In the genomic region with DNA sequence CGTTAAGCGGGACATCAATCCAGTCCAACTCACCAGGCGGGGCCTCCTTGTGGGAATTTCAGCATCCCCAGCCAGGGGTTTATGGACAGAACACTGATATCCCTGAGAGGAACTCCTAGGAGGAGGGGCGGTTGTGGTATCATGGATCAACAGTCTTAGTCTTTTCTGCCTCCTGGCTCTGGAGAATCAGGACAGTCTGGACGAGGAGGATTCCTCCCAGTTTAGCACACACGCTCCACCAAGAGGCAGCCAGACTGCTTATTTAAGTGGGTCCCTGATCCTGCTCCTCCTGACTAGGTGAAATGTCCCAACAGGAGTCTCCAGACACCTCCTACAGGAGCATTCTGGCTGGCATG, we compare ENCODE assay signal across 16 cellular contexts. TPM values are rescaled to one million over a fixed set of nuclear protein-coding genes. Genes with fewer than 3 reads are reported as not detected.
DNase-seq lines count a peak whose midpoint lies in the region; ATAC-seq and TF ChIP-seq lines count a peak whose summit lies in the region.
"Had no signal": no experiment of that assay in that cellular context is flagged by ENCODE, and none has a peak within 500 bp of the region (broad histone marks: within the 10 kb centered on the region; RNA-seq: fewer than 3 reads in every experiment).

No MANE protein-coding gene starts in this region.

- DNase-seq in Karpas-422 (peak; percentile 14), choroid plexus epithelial cell (ENCODE audit: low read depth) (no peak), left lung (no peak), inferior parietal cortex (ENCODE audit: extremely low spot score) (no peak), stomach (no peak)
- DNase-seq: activated CD4-positive, alpha-beta T cell treated with anti-CD3 and anti-CD28 coated beads, Interleukin-2, amount 50 U/mL, for 1 hour; KBM-7; NCI-H1694; stimulated activated CD4-positive, alpha-beta T cell treated with anti-CD3 and anti-CD28 coated beads, Interleukin-1b, Interleukin-23, amount 100 ng/mL, for 48 hours; stimulated activated CD8-positive, alpha-beta memory T cell treated with anti-CD3 and anti-CD28 coated beads, Interleukin-4, amount 100 ng/mL, for 48 hours; T-helper 2 cell had no signal

- TF ChIP-seq POLR2A in stomach (IDR thresholded peaks at IDR 0.05), result no peak

- ATAC-seq in left lung (no peak), GM21447 (IDR thresholded peaks at IDR 0.05; ENCODE audit: unreplicated experiment) (no peak)

- no peak overlapping the region for H2AFZ ChIP-seq in Karpas-422 (ENCODE audit: low read length)

- H3K4me3 ChIP-seq in Karpas-422 (ENCODE audit: low read length) (no peak overlapping the region), choroid plexus epithelial cell (ENCODE audit: low read depth, low read length) (peak overlapping the region; percentile 25), left lung (no peak overlapping the region), subcutaneous abdominal adipose tissue (ENCODE audit: low read depth in 1 of 5, low read length in 5 of 5) (peak overlapping the region; percentile 17 to 54 (median 42)), stomach (peak overlapping the region in 1 of 4 donors; percentile 4)

- no peaks in the 10 kb centered on the region for H3K79me2 ChIP-seq in Karpas-422 (ENCODE audit: low read length)

- no peaks in the 10 kb centered on the region for H3K36me3 ChIP-seq in Karpas-422 (ENCODE audit: insufficient read depth, low read length)
- peaks cover 0 to 3% of the 10 kb centered on the region in 2 donors for H3K36me3 ChIP-seq in left lung
- peaks cover 0 to 3% (median 0%) of the 10 kb centered on the region in 5 donors for H3K36me3 ChIP-seq in subcutaneous abdominal adipose tissue (ENCODE audit: control insufficient read depth in 5 of 5, insufficient read depth in 5 of 5, low read length in 5 of 5)
- H3K36me3 ChIP-seq in stomach, result peaks cover 0 to 8% (median 0%) of the 10 kb centered on the region in 4 donors

- H3K27ac ChIP-seq in Karpas-422 (ENCODE audit: low read length) (no peak overlapping the region), left lung (peak overlapping the region; percentile 36 to 48), subcutaneous abdominal adipose tissue (ENCODE audit: low read depth, low read length) (no peak overlapping the region), stomach (no peak overlapping the region)

- no peaks in the 10 kb centered on the region for H3K9me3 ChIP-seq in Karpas-422 (ENCODE audit: low read length)
- peaks cover 0 to 7% of the 10 kb centered on the region in 2 donors for H3K9me3 ChIP-seq in left lung
- H3K9me3 ChIP-seq in subcutaneous abdominal adipose tissue (ENCODE audit: control insufficient read depth in 5 of 5, low read length in 5 of 5), result peaks cover 0 to 6% (median 0%) of the 10 kb centered on the region in 5 donors
- H3K9me3 ChIP-seq in stomach, result peaks cover 0 to 12% (median 6%) of the 10 kb centered on the region in 4 donors

- intact Hi-C loops in left lung (cut with DNase I), result no loop called here
- intact Hi-C loops in stomach (cut with DNase I; ENCODE audit: low total_unique reads), result no loop called here

- no peak overlapping the region for H3K4me2 ChIP-seq in Karpas-422 (ENCODE audit: low read depth, low read length, poor library complexity, severe bottlenecking)

- no peaks in the 10 kb centered on the region for H4K20me1 ChIP-seq in Karpas-422 (ENCODE audit: insufficient read depth, low read depth, low read length)

- H3K27me3 ChIP-seq in Karpas-422 (ENCODE audit: low read length) (no peaks in the 10 kb centered on the region), left lung (no peaks in the 10 kb centered on the region), subcutaneous abdominal adipose tissue (ENCODE audit: control insufficient read depth in 5 of 5, insufficient read depth in 4 of 5, low read length in 5 of 5) (no peaks in the 10 kb centered on the region), stomach (no peaks in the 10 kb centered on the region)

- no peaks in the 10 kb centered on the region for H3K9me2 ChIP-seq in Karpas-422 (replicated peaks; ENCODE audit: insufficient read depth, low read length)

- WGBS in stomach, 5 donors, result 44 to 65% (median 55%) methylated on average over 5 to 6 of the region's 6 CpGs

- H3K4me1 ChIP-seq in Karpas-422 (ENCODE audit: low read length), result no peaks in the 10 kb centered on the region
- no peaks in the 10 kb centered on the region for H3K4me1 ChIP-seq in left lung
- H3K4me1 ChIP-seq in subcutaneous abdominal adipose tissue (ENCODE audit: control insufficient read depth in 5 of 5, insufficient read depth in 5 of 5, low read length in 5 of 5), result peaks cover 5 to 15% (median 12%) of the 10 kb centered on the region in 5 donors
- H3K4me1 ChIP-seq in stomach, result peaks cover 0 to 4% (median 0%) of the 10 kb centered on the region in 4 donors

- no peak for TF ChIP-seq CTCF in choroid plexus epithelial cell (conservative IDR thresholded peaks at IDR 0.05; ENCODE audit: low read depth, low read length)
- TF ChIP-seq CTCF in left lung (IDR thresholded peaks at IDR 0.05), result no peak
- TF ChIP-seq CTCF in stomach (IDR thresholded peaks at IDR 0.05), result no peak

- no peak for TF ChIP-seq EP300 in stomach (IDR thresholded peaks at IDR 0.05)

- H3K9ac ChIP-seq in Karpas-422 (ENCODE audit: low read length) (no peak overlapping the region), subcutaneous abdominal adipose tissue (ENCODE audit: low read length in 5 of 5) (peak overlapping the region in 1 of 5 donors; percentile 21)

RNA-seq across cellular contexts. Expression of gene ZNF705A, which starts 10.4 kb away (rescaled TPM):
- total RNA-seq in Karpas-422 (2014; rRNA removed; shearing (Covaris generic); ENCODE audit: low replicate concordance), result 0.04 TPM in 1 of 2 replicates, not detected in the other
- under 1 TPM in 1 of 2 donors, not detected in 1; 0.39 TPM for total RNA-seq in left lung
- total RNA-seq in stomach, result not detected
- polyA plus RNA-seq in stomach, result not detected
- total RNA-seq: activated T-helper 1 cell treated with anti-CD3 and anti-CD28 coated beads, Interleukin-12 subunit alpha, Interleukin-12 subunit beta, Interleukin-2, Interleukin-4 antibody, amounts not matched to agents 30 ng/mL and 10 ng/mL and 1 ng/mL, durations not matched to agents 14 hours and 24 hours and 36 hours; RPMI7951 had no signal
- polyA plus RNA-seq: CD14-positive monocyte had no signal

RNA-seq across cellular contexts. Expression of gene CLEC4A, which starts 23.0 kb away (rescaled TPM):
- 1.4 TPM in 1 of 2 replicates, not detected in the other for total RNA-seq in Karpas-422 (2014; rRNA removed; shearing (Covaris generic); ENCODE audit: low replicate concordance)
- 10 to 100 TPM in 1 of 2 donors, 1 to 10 TPM in 1; 6.5 to 21.1 TPM for total RNA-seq in left lung
- 1 to 10 TPM in 1 of 5 donors, not detected in 4; 2.8 TPM for total RNA-seq in stomach
- 1 to 10 TPM; 2.2 to 2.9 (median 2.4) TPM for polyA plus RNA-seq in stomach

Comparison
In these comparisons a context has a peak if more than half of its experiments do, and no peak if none do; other contexts are left out.
1. H3K27ac ChIP-seq: peak in left lung (2 of 2); none in Karpas-422 (single experiment), subcutaneous abdominal adipose tissue (single experiment) and stomach (0 of 5).
2. H3K4me3 ChIP-seq: peak in choroid plexus epithelial cell (single experiment) and subcutaneous abdominal adipose tissue (5 of 5); none in Karpas-422 (single experiment) and left lung (0 of 2).